ENCODE assay signal across 12 cellular contexts in the genomic region with DNA sequence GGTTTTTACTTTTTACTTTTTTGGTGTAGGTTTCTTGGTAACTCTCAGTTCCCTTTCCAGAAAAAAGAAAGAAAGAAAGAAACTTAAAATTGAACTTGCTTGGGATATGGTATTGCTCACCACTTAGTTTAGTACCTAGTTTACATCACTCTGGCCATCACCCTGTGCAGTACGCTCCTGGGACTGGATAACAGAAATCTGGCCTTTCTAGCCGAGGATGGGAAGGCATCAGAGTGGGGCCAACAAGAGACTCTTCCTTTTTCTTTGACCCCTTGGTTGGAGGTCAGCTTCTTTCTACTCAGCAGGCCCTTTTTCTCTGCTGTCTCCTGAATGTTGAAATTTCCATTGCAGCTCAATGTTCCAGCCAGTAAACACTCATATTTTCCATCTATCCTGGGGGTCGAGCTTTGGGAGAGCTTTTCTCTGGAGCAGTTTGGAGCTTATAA.
A peak's percentile ranks its signal among the peaks of the same experiment; 100 is the strongest.
DNase-seq lines count a peak whose midpoint lies in the region; FAIRE-seq and TF ChIP-seq lines count a peak whose summit lies in the region.
"Had no signal": no experiment of that assay in that cellular context is flagged by ENCODE, and none has a peak within 500 bp of the region (broad histone marks: within the 10 kb centered on the region; RNA-seq: fewer than 3 reads in every experiment).

No MANE protein-coding gene starts in this region.

- H3K4me1 ChIP-seq in KMS-11 (ENCODE audit: low read depth, poor library complexity, severe bottlenecking) (peaks cover 33% of the 10 kb centered on the region), thymus (ENCODE audit: control insufficient read depth, insufficient read depth, low read length) (no peaks in the 10 kb centered on the region), kidney (ENCODE audit: control insufficient read depth in 1 of 2, insufficient read depth in 1 of 2, low read depth in 1 of 2, low read length in 2 of 2) (peaks cover 9 to 18% of the 10 kb centered on the region in 2 donors)

- no peaks in the 10 kb centered on the region for H3K79me2 ChIP-seq in KMS-11 (ENCODE audit: insufficient read depth, low read depth)

- H3K9me3 ChIP-seq in thymus (ENCODE audit: control insufficient read depth): no peaks in the 10 kb centered on the region
- H3K9me3 ChIP-seq in kidney (ENCODE audit: control insufficient read depth in 1 of 2, low read length in 2 of 2): no peaks in the 10 kb centered on the region

- peak overlapping the region; percentile 52; the same call in 1 of the 2 replicates for H3K4me2 ChIP-seq in KMS-11

- H3K36me3 ChIP-seq in KMS-11 (ENCODE audit: insufficient read depth) (no peaks in the 10 kb centered on the region), thymus (ENCODE audit: control insufficient read depth, insufficient read depth) (peaks cover 13% of the 10 kb centered on the region), kidney (ENCODE audit: control insufficient read depth in 1 of 2, insufficient read depth in 2 of 2, low read length in 2 of 2) (peaks cover 0 to 7% of the 10 kb centered on the region in 2 donors)

- TF ChIP-seq CTCF in KMS-11 (conservative IDR thresholded peaks at IDR 0.05; ENCODE audit: low read depth, low read length) (no peak), mesothelial cell of epicardium (IDR thresholded peaks at IDR 0.05; ENCODE audit: unreplicated experiment) (no peak), kidney (IDR thresholded peaks at IDR 0.05; ENCODE audit: borderline replicate concordance, extremely low read depth, insufficient read depth) (no peak)

- peaks cover 7% of the 10 kb centered on the region for H3K36me3 Mint-ChIP-seq in mesothelial cell of epicardium

- H3K27ac Mint-ChIP-seq in mesothelial cell of epicardium: peak overlapping the region; percentile 85
- H3K27ac Mint-ChIP-seq: activated CD8-positive, alpha-beta memory T cell treated with anti-CD3 and anti-CD28 coated beads, Interleukin-2, amount 10 ng/mL, durations not matched to agents 7 days and 5 days; activated naive CD8-positive, alpha-beta T cell treated with anti-CD3 and anti-CD28 coated beads, Interleukin-2, amount 50 U/mL, for 24 hours had no signal

- H3K4me3 ChIP-seq in KMS-11 (IDR thresholded peaks at IDR 0.05; ENCODE audit: insufficient read depth, low read depth, low read length): no peak overlapping the region
- no peak overlapping the region for H3K4me3 ChIP-seq in thymus (ENCODE audit: low read length)
- no peak overlapping the region for H3K4me3 ChIP-seq in kidney (ENCODE audit: low read length in 2 of 2)

- intact Hi-C loops in kidney (cut with DNase I): no loop called here

- H3K4me1 Mint-ChIP-seq in mesothelial cell of epicardium: peaks cover 57% of the 10 kb centered on the region

- no peak overlapping the region for H3K9ac ChIP-seq in KMS-11
- no peak overlapping the region for H3K9ac ChIP-seq in kidney (ENCODE audit: low read length in 2 of 2)

- FAIRE-seq in kidney (lab: Jason Lieb, UNC): no peak

- no peaks in the 10 kb centered on the region for H3K27me3 Mint-ChIP-seq in mesothelial cell of epicardium (ENCODE audit: low read depth)
- H3K27me3 Mint-ChIP-seq: activated CD8-positive, alpha-beta memory T cell treated with anti-CD3 and anti-CD28 coated beads, Interleukin-2, amount 10 ng/mL, durations not matched to agents 7 days and 5 days; activated naive CD8-positive, alpha-beta T cell treated with anti-CD3 and anti-CD28 coated beads, Interleukin-2, amount 50 U/mL, for 24 hours had no signal

- 97% methylated on average over 3 of the region's 3 CpGs for WGBS in thymus

- H3K27ac ChIP-seq in KMS-11 (no peak overlapping the region), thymus (ENCODE audit: low read depth) (peak overlapping the region; percentile 4), kidney (ENCODE audit: low read depth in 2 of 2, low read length in 2 of 2) (no peak overlapping the region)

- H2AFZ ChIP-seq in KMS-11 (ENCODE audit: low read depth): no peak overlapping the region

- no peaks in the 10 kb centered on the region for H4K20me1 ChIP-seq in KMS-11 (ENCODE audit: insufficient read depth)

- H3K27me3 ChIP-seq in KMS-11 (ENCODE audit: insufficient read depth, low read depth) (no peaks in the 10 kb centered on the region), thymus (ENCODE audit: control insufficient read depth, insufficient read depth) (no peaks in the 10 kb centered on the region)

- no peak overlapping the region for H3K4me3 Mint-ChIP-seq in mesothelial cell of epicardium
- H3K4me3 Mint-ChIP-seq: activated CD8-positive, alpha-beta memory T cell treated with anti-CD3 and anti-CD28 coated beads, Interleukin-2, amount 10 ng/mL, durations not matched to agents 7 days and 5 days; activated naive CD8-positive, alpha-beta T cell treated with anti-CD3 and anti-CD28 coated beads, Interleukin-2, amount 50 U/mL, for 24 hours had no signal

- H3K9me3 Mint-ChIP-seq in mesothelial cell of epicardium: no peaks in the 10 kb centered on the region
- H3K9me3 Mint-ChIP-seq: activated naive CD8-positive, alpha-beta T cell treated with anti-CD3 and anti-CD28 coated beads, Interleukin-2, amount 50 U/mL, for 24 hours had no signal

- DNase-seq in fibroblast of gingiva (ENCODE audit: low read depth) (peak; percentile 91), mesothelial cell of epicardium (ENCODE audit: low spot score in 2 of 2, unreplicated experiment in 2 of 2) (no peak), COR-L47 (lab: John Stamatoyannopoulos, UW) (no peak), kidney (no peak), putamen (ENCODE audit: low spot score) (no peak), NCI-H510A (lab: John Stamatoyannopoulos, UW) (no peak)
- DNase-seq: activated CD8-positive, alpha-beta memory T cell treated with anti-CD3 and anti-CD28 coated beads, Interleukin-2, amount 10 ng/mL, durations not matched to agents 7 days and 5 days; activated naive CD8-positive, alpha-beta T cell treated with anti-CD3 and anti-CD28 coated beads, Interleukin-2, amount 50 U/mL, for 24 hours; NCI-H1092 treated with DMSO at 0.1 percent for 48 hours; NCI-H510A treated with DMSO at 0.1 percent for 48 hours had no signal
